Comparison of ENCODE assay signal across 18 cellular contexts in the genomic region with DNA sequence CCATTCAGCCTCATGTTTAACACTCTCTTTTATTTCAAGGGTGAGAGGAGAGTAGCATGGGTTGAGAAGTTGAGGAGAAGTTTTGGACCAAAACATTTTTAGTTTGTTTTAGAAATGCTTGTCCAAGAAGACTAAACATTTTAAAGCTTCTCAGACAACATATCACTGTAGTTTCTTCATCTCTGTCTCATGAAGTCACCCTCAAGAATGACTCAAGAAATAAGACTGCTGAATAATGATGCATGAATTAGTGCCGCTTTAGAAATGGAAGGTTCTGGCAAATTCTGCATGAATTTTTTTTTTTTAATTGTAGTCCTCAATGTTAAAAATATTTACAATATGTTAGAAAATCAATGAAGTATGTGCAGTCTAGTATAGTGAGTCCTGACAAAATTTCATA.
"Had no signal": no experiment of that assay in that cellular context is flagged by ENCODE, and none has a peak within 500 bp of the region (broad histone marks: within the 10 kb centered on the region; RNA-seq: fewer than 3 reads in every experiment).

No MANE protein-coding gene starts in this region.

- H3K9ac ChIP-seq: parathyroid adenoma had no signal

- H3K4me1 ChIP-seq: parathyroid adenoma, psoas muscle, testis, tibial nerve had no signal

- H3K27ac ChIP-seq: esophagus squamous epithelium, parathyroid adenoma, psoas muscle, testis, tibial nerve, upper lobe of right lung, vagina had no signal

- H3K79me2 ChIP-seq: parathyroid adenoma had no signal

- DNase-seq: esophagus squamous epithelium; foreskin melanocyte; head of caudate nucleus; hippocampal formation; left colon; naive thymus-derived CD4-positive, alpha-beta T cell; nephron progenitor cell; psoas muscle; retina; stimulated activated CD4-positive, alpha-beta T cell treated with anti-CD3 and anti-CD28 coated beads, Interleukin-2, amount 100 ng/mL, for 24 hours; stimulated activated CD4-positive, alpha-beta T cell treated with anti-CD3 and anti-CD28 coated beads, Interleukin-4, amount 100 ng/mL, for 4 hours; stimulated activated naive B cell treated with anti-CD40 and anti-IgM and Interleukin-4, amounts not matched to agents 10 μg/mL and 1 μg/mL and 100 μg/mL, for 72 hours; stimulated activated naive CD8-positive, alpha-beta T cell treated with anti-CD3 and anti-CD28 coated beads, Interleukin-15, amount 100 ng/mL, for 72 hours; testis; upper lobe of right lung had no signal

- H3K36me3 ChIP-seq: esophagus squamous epithelium, tibial nerve, upper lobe of right lung, vagina had no signal

- H3K9me3 ChIP-seq: esophagus squamous epithelium, psoas muscle, testis, tibial nerve, upper lobe of right lung, vagina had no signal

- H3K27me3 ChIP-seq: esophagus squamous epithelium, testis, tibial nerve, upper lobe of right lung, vagina had no signal

- H3K4me3 ChIP-seq: esophagus squamous epithelium, psoas muscle, testis, tibial nerve, upper lobe of right lung, vagina had no signal

- H2AFZ ChIP-seq: parathyroid adenoma had no signal
